17 cellular contexts compared by ENCODE assay signal in the genomic region with DNA sequence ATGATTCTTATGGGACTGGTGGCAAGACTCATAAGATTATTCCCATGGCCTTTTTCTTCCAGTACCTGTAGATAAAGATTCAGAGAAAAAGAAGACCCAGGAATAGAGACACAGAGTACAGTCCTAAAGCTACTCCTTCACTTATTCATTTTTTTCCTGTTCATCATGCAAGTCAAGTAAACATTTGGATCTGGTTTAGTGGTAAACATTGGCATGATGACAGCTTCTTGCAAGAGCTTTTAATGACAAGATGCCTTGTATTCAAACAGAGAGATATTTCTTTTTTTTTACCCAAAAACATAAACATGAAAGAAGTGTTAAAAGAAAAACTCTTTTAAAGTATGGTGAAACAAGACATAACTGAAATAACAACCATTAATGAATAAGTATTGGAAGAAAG.
"Had no signal": no experiment of that assay in that cellular context is flagged by ENCODE, and none has a peak within 500 bp of the region (broad histone marks: within the 10 kb centered on the region; RNA-seq: fewer than 3 reads in every experiment).

No MANE protein-coding gene starts in this region.

- H3K4me3 ChIP-seq: coronary artery, lung, stomach, thoracic aorta, transverse colon had no signal

- ATAC-seq: foreskin keratinocyte, left colon, left ventricle myocardium superior, sciatic nerve had no signal

- DNase-seq: effector CD4-positive, alpha-beta T cell; endodermal cell; erythroblast; foreskin keratinocyte; left colon; left ventricle myocardium superior; mesendoderm; naive B cell; stimulated activated CD4-positive, alpha-beta T cell treated with anti-CD3 and anti-CD28 coated beads, Interleukin-12 subunit alpha, Interleukin-12 subunit beta, amount 100 ng/mL, for 4 hours; stimulated activated naive CD4-positive, alpha-beta T cell; stomach; substantia nigra; transverse colon had no signal
